ENCODE assay signal across 23 cellular contexts in genomic region chr12:154058-154457, GRCh38. TPM values are rescaled to one million over a fixed set of nuclear protein-coding genes. Genes with fewer than 3 reads are reported as not detected.
A peak's percentile ranks its signal among the peaks of the same experiment; 100 is the strongest.
DNase-seq lines count a peak whose midpoint lies in the region; FAIRE-seq and TF ChIP-seq lines count a peak whose summit lies in the region.
"Had no signal": no experiment of that assay in that cellular context is flagged by ENCODE, and none has a peak within 500 bp of the region (broad histone marks: within the 10 kb centered on the region; RNA-seq: fewer than 3 reads in every experiment).

No MANE protein-coding gene starts in this region.

- H3K9ac ChIP-seq in Loucy (ENCODE audit: low read depth, low read length, poor library complexity, severe bottlenecking), result peak overlapping the region; percentile 37
- H3K9ac ChIP-seq in kidney (ENCODE audit: low read length in 2 of 2), result no peak overlapping the region

- peak overlapping the region; percentile 19 for H3K4me2 ChIP-seq in Loucy (ENCODE audit: low read depth, low read length, poor library complexity, severe bottlenecking)
- no peak overlapping the region for H3K4me2 ChIP-seq in OCI-LY7 (ENCODE audit: low read length)

- peaks cover 2% of the 10 kb centered on the region for H3K4me1 Mint-ChIP-seq in activated naive CD4-positive, alpha-beta T cell treated with anti-CD3 and anti-CD28 coated beads, Interleukin-2, amount 10 ng/mL, durations not matched to agents 7 days and 5 days

- intact Hi-C loops in kidney (cut with DNase I), result no loop called here
- intact Hi-C loops in OCI-LY7 (cut with micrococcal nuclease; ENCODE audit: unreplicated experiment), result no loop called here

- H3F3A ChIP-seq in Loucy (ENCODE audit: low read depth), result no peaks in the 10 kb centered on the region

- DNase-seq in cerebellar cortex (ENCODE audit: low spot score), result peak; percentile 57
- DNase-seq in kidney, result peak; percentile 47
- DNase-seq in HPDE6-E6E7 (ENCODE audit: extremely low spot score), result no peak
- no peak for DNase-seq in activated naive CD4-positive, alpha-beta T cell treated with anti-CD3 and anti-CD28 coated beads, Interleukin-2, amount 10 ng/mL, durations not matched to agents 7 days and 5 days
- no peak for DNase-seq in OCI-LY7 (ENCODE audit: low spot score)
- no peak for DNase-seq in NCI-H187 (lab: John Stamatoyannopoulos, UW)
- DNase-seq: ACHN; BE2C; Caco-2; CD4-positive, alpha-beta T cell; GDM1; H7; HFFc6; IMR-90 had no signal

- H3K9me3 ChIP-seq in Loucy (ENCODE audit: insufficient read depth, low read depth, low read length) (no peaks in the 10 kb centered on the region), kidney (ENCODE audit: control insufficient read depth in 1 of 2, low read length in 2 of 2) (no peaks in the 10 kb centered on the region), OCI-LY7 (ENCODE audit: low read length) (no peaks in the 10 kb centered on the region)
- H3K9me3 ChIP-seq: BE2C had no signal

- H3K36me3 Mint-ChIP-seq in activated naive CD4-positive, alpha-beta T cell treated with anti-CD3 and anti-CD28 coated beads, Interleukin-2, amount 10 ng/mL, durations not matched to agents 7 days and 5 days, result no peaks in the 10 kb centered on the region

- no peak overlapping the region for H3K27ac ChIP-seq in kidney (ENCODE audit: low read depth in 2 of 2, low read length in 2 of 2)
- H3K27ac ChIP-seq in OCI-LY7 (ENCODE audit: low read depth, low read length, poor library complexity, severe bottlenecking), result no peak overlapping the region
- H3K27ac ChIP-seq: C4-2B, HL-60 had no signal

- H3K79me2 ChIP-seq in Loucy (ENCODE audit: insufficient read depth, low read length) (no peaks in the 10 kb centered on the region), OCI-LY7 (ENCODE audit: insufficient read depth, low read depth, low read length) (no peaks in the 10 kb centered on the region)

- H2AFZ ChIP-seq in Loucy (ENCODE audit: low read length), result no peak overlapping the region
- no peak overlapping the region for H2AFZ ChIP-seq in OCI-LY7 (ENCODE audit: low read length)
- H2AFZ ChIP-seq: GM23338 had no signal

- FAIRE-seq in kidney (lab: Jason Lieb, UNC), result no peak
- FAIRE-seq: A204.1, D721Med, GM12892, GM18507, HTR-8/SVneo had no signal

- peaks cover 8% of the 10 kb centered on the region for H3K27me3 Mint-ChIP-seq in activated naive CD4-positive, alpha-beta T cell treated with anti-CD3 and anti-CD28 coated beads, Interleukin-2, amount 10 ng/mL, durations not matched to agents 7 days and 5 days

- H3K27me3 ChIP-seq in Loucy (ENCODE audit: insufficient read depth, low read length, poor library complexity, severe bottlenecking), result no peaks in the 10 kb centered on the region
- H3K27me3 ChIP-seq: BE2C had no signal

- TF ChIP-seq CTCF in Loucy (conservative IDR thresholded peaks at IDR 0.05; ENCODE audit: low read length) (no peak), kidney (IDR thresholded peaks at IDR 0.05; ENCODE audit: borderline replicate concordance, extremely low read depth, insufficient read depth) (no peak), OCI-LY7 (conservative IDR thresholded peaks at IDR 0.05; ENCODE audit: low read length) (no peak)

- no peak overlapping the region for H3K27ac Mint-ChIP-seq in activated naive CD4-positive, alpha-beta T cell treated with anti-CD3 and anti-CD28 coated beads, Interleukin-2, amount 10 ng/mL, durations not matched to agents 7 days and 5 days
- H3K27ac Mint-ChIP-seq: CD4-positive, alpha-beta T cell; GM23338; HFFc6 had no signal

- H3K9me2 ChIP-seq in Loucy (replicated peaks; ENCODE audit: low read depth, low read length) (no peaks in the 10 kb centered on the region), OCI-LY7 (ENCODE audit: insufficient read depth, low read length) (no peaks in the 10 kb centered on the region)

- H3K4me1 ChIP-seq in Loucy (ENCODE audit: insufficient read depth, low read length, poor library complexity, severe bottlenecking), result peaks cover 30% of the 10 kb centered on the region
- peaks cover 9 to 11% of the 10 kb centered on the region in 2 donors for H3K4me1 ChIP-seq in kidney (ENCODE audit: control insufficient read depth in 1 of 2, insufficient read depth in 1 of 2, low read depth in 1 of 2, low read length in 2 of 2)
- peaks cover 8% of the 10 kb centered on the region for H3K4me1 ChIP-seq in OCI-LY7 (ENCODE audit: insufficient read depth, low read length, poor library complexity, severe bottlenecking)
- H3K4me1 ChIP-seq: BE2C had no signal

- no peaks in the 10 kb centered on the region for H3K36me3 ChIP-seq in Loucy (ENCODE audit: insufficient read depth, low read length)
- no peaks in the 10 kb centered on the region for H3K36me3 ChIP-seq in kidney (ENCODE audit: control insufficient read depth in 1 of 2, insufficient read depth in 2 of 2, low read length in 2 of 2)
- no peaks in the 10 kb centered on the region for H3K36me3 ChIP-seq in OCI-LY7 (ENCODE audit: insufficient read depth, low read length)
- H3K36me3 ChIP-seq: BE2C had no signal

- CTCF ChIA-PET in activated naive CD4-positive, alpha-beta T cell treated with anti-CD3 and anti-CD28 coated beads, Interleukin-2, amount 10 ng/mL, durations not matched to agents 7 days and 5 days (lab: Charles Lee), result interaction anchor here (1.6 kb wide), 1 partner anchor 9 kb away, joined by 5 read pairs; no protein-coding TSS in a partner anchor
- CTCF ChIA-PET in OCI-LY7 (lab: Charles Lee; ENCODE audit: unreplicated experiment), result interaction anchor here (0.6 kb wide), 1 partner anchor 42 kb away, joined by 3 read pairs; no protein-coding TSS in a partner anchor

- POLR2A ChIA-PET in OCI-LY7 (lab: Charles Lee), result no interaction called here

- no TSS peak for BruUV-seq in OCI-LY7 (replicated peaks; lab: Mats Ljungman, UMichigan)

- H4K20me1 ChIP-seq in Loucy (ENCODE audit: insufficient read depth, low read length, poor library complexity, severe bottlenecking), result no peaks in the 10 kb centered on the region
- H4K20me1 ChIP-seq in OCI-LY7 (ENCODE audit: insufficient read depth, low read length), result no peaks in the 10 kb centered on the region

- no peak overlapping the region for H3K4me3 Mint-ChIP-seq in activated naive CD4-positive, alpha-beta T cell treated with anti-CD3 and anti-CD28 coated beads, Interleukin-2, amount 10 ng/mL, durations not matched to agents 7 days and 5 days
- H3K4me3 Mint-ChIP-seq: CD4-positive, alpha-beta T cell; HFFc6 had no signal

- H3K4me3 ChIP-seq in Loucy (ENCODE audit: low read length, poor library complexity, severe bottlenecking) (no peak overlapping the region), kidney (ENCODE audit: low read length in 2 of 2) (no peak overlapping the region), OCI-LY7 (ENCODE audit: low read depth, low read length, poor library complexity, severe bottlenecking) (no peak overlapping the region)
- H3K4me3 ChIP-seq: GM23338 had no signal

- no peaks in the 10 kb centered on the region for H3K9me3 Mint-ChIP-seq in activated naive CD4-positive, alpha-beta T cell treated with anti-CD3 and anti-CD28 coated beads, Interleukin-2, amount 10 ng/mL, durations not matched to agents 7 days and 5 days
- H3K9me3 Mint-ChIP-seq: CD4-positive, alpha-beta T cell; GM23338; HFFc6 had no signal

RNA-seq across cellular contexts. Expression of gene SLC6A12, which starts 59.9 kb away (rescaled TPM):
- total RNA-seq in kidney (130 TPM), OCI-LY7 (2022) (not detected in 2 replicates)
- polyA plus RNA-seq in kidney (ENCODE audit: insufficient read depth, low read depth, low replicate concordance), result 45.6 TPM
- not detected in 2 replicates for total RNA-seq in OCI-LY7 (2014; rRNA removed; shearing (Covaris generic))
- total RNA-seq: CD4-positive, alpha-beta T cell; HFFc6; IMR-90 had no signal
- polyA plus RNA-seq: GM23338, IMR-90 had no signal

Comparison
In these comparisons a context has a peak if more than half of its experiments do, and no peak if none do; other contexts are left out.
1. DNase-seq: peak in cerebellar cortex (single experiment) and kidney (single experiment); none in HPDE6-E6E7 (single experiment), activated naive CD4-positive, alpha-beta T cell treated with anti-CD3 and anti-CD28 coated beads, Interleukin-2, amount 10 ng/mL, durations not matched to agents 7 days and 5 days (single experiment), OCI-LY7 (single experiment) and NCI-H187 (0 of 2).
2. RNA of gene SLC6A12, which starts 59.9 kb away (total RNA-seq): 130 TPM in kidney (single experiment); not detected in OCI-LY7; every median in the first group is over 100 times any median in the second.